In genomic region chr7:48110868-48111267, GRCh38 we compare ENCODE assay signal across 9 cellular contexts.
"Had no signal": no experiment of that assay in that cellular context is flagged by ENCODE, and none has a peak within 500 bp of the region (broad histone marks: within the 10 kb centered on the region; RNA-seq: fewer than 3 reads in every experiment).

No MANE protein-coding gene starts in this region.

- H3K27ac Mint-ChIP-seq: activated CD4-positive, alpha-beta T cell treated with anti-CD3 and anti-CD28 coated beads, Interleukin-2, amount 10 ng/mL, durations not matched to agents 24 days and 14 days; activated naive CD8-positive, alpha-beta T cell treated with anti-CD3 and anti-CD28 coated beads, Interleukin-2, amount 50 U/mL, for 24 hours had no signal

- H3K4me1 ChIP-seq: ascending aorta had no signal

- H3K27ac ChIP-seq: ascending aorta, body of pancreas had no signal

- H3K4me3 Mint-ChIP-seq: activated CD4-positive, alpha-beta T cell treated with anti-CD3 and anti-CD28 coated beads, Interleukin-2, amount 10 ng/mL, durations not matched to agents 24 days and 14 days; activated naive CD8-positive, alpha-beta T cell treated with anti-CD3 and anti-CD28 coated beads, Interleukin-2, amount 50 U/mL, for 24 hours; activated T-cell treated with anti-CD3 and anti-CD28 coated beads, Interleukin-2, amount 50 U/mL, for 4 hours had no signal

- DNase-seq: amniotic stem cell, NCI-H446 treated with DMSO at 0.1 percent for 48 hours, SIG-M5 had no signal

- H3K9me3 Mint-ChIP-seq: activated CD4-positive, alpha-beta T cell treated with anti-CD3 and anti-CD28 coated beads, Interleukin-2, amount 10 ng/mL, durations not matched to agents 24 days and 14 days; activated naive CD4-positive, alpha-beta T cell treated with anti-CD3 and anti-CD28 coated beads, Interleukin-2, amount 50 U/mL, for 72 hours; activated naive CD8-positive, alpha-beta T cell treated with anti-CD3 and anti-CD28 coated beads, Interleukin-2, amount 50 U/mL, for 24 hours; activated T-cell treated with anti-CD3 and anti-CD28 coated beads, Interleukin-2, amount 50 U/mL, for 4 hours had no signal

- H3K4me3 ChIP-seq: ascending aorta, body of pancreas had no signal

- H3K9me3 ChIP-seq: ascending aorta, body of pancreas had no signal

- H3K27me3 Mint-ChIP-seq: activated CD4-positive, alpha-beta T cell treated with anti-CD3 and anti-CD28 coated beads, Interleukin-2, amount 10 ng/mL, durations not matched to agents 24 days and 14 days; activated naive CD8-positive, alpha-beta T cell treated with anti-CD3 and anti-CD28 coated beads, Interleukin-2, amount 50 U/mL, for 24 hours had no signal

- H3K27me3 ChIP-seq: ascending aorta, body of pancreas had no signal
